In genomic region chr13:32838985-32839384, GRCh38 we compare ENCODE assay signal across 8 cellular contexts.
DNase-seq lines count a peak whose midpoint lies in the region; ATAC-seq, FAIRE-seq and TF ChIP-seq lines count a peak whose summit lies in the region.

No MANE protein-coding gene starts in this region.

- H3K36me3 Mint-ChIP-seq in activated T-cell treated with anti-CD3 and anti-CD28 coated beads, Interleukin-2, amount 50 U/mL, for 24 hours (ENCODE audit: low read depth) = no peaks in the 10 kb centered on the region

- peaks cover 15% of the 10 kb centered on the region for H3K4me1 Mint-ChIP-seq in activated T-cell treated with anti-CD3 and anti-CD28 coated beads, Interleukin-2, amount 50 U/mL, for 24 hours (ENCODE audit: low read depth)

- peaks cover 9% of the 10 kb centered on the region for H3K9me3 Mint-ChIP-seq in activated T-cell treated with anti-CD3 and anti-CD28 coated beads, Interleukin-2, amount 50 U/mL, for 24 hours

- no peak overlapping the region for H3K27ac Mint-ChIP-seq in activated T-cell treated with anti-CD3 and anti-CD28 coated beads, Interleukin-2, amount 50 U/mL, for 24 hours

- ATAC-seq in HG02884 (IDR thresholded peaks at IDR 0.05; ENCODE audit: unreplicated experiment) (peak; percentile 51), left lobe of liver (peak; percentile 98)

- no peaks in the 10 kb centered on the region for H3K27me3 Mint-ChIP-seq in activated T-cell treated with anti-CD3 and anti-CD28 coated beads, Interleukin-2, amount 50 U/mL, for 24 hours

- TF ChIP-seq CTCF in D721Med (IDR thresholded peaks at IDR 0.05; ENCODE audit: insufficient read depth, missing control alignments) = no peak

- H3K4me3 Mint-ChIP-seq in activated T-cell treated with anti-CD3 and anti-CD28 coated beads, Interleukin-2, amount 50 U/mL, for 24 hours = no peak overlapping the region

- no peak for FAIRE-seq in D721Med (lab: Jason Lieb, UNC)

- DNase-seq in NCI-H82 (lab: John Stamatoyannopoulos, UW) (peak; percentile 4), NCI-H82 treated with DMSO at 0.1 percent for 48 hours (lab: John Stamatoyannopoulos, UW; ENCODE audit: unreplicated experiment) (no peak), NCI-H69 (lab: John Stamatoyannopoulos, UW) (peak; percentile 92), left lobe of liver (ENCODE audit: low spot score) (no peak), D721Med (ENCODE audit: insufficient read length, low spot score) (no peak)
- DNase-seq in stimulated activated CD4-positive, alpha-beta T cell treated with anti-CD3 and anti-CD28 coated beads, Interleukin-15, amount 100 ng/mL, for 24 hours = no peak
- DNase-seq in activated T-cell treated with anti-CD3 and anti-CD28 coated beads, Interleukin-2, amount 50 U/mL, for 24 hours = no peak

Comparison
In these comparisons a context has a peak if more than half of its experiments do, and no peak if none do; other contexts are left out.
1. DNase-seq: peak in NCI-H82 (single experiment) and NCI-H69 (single experiment); none in NCI-H82 treated with DMSO at 0.1 percent for 48 hours (single experiment), left lobe of liver (single experiment), D721Med (single experiment), stimulated activated CD4-positive, alpha-beta T cell treated with anti-CD3 and anti-CD28 coated beads, Interleukin-15, amount 100 ng/mL, for 24 hours (single experiment) and activated T-cell treated with anti-CD3 and anti-CD28 coated beads, Interleukin-2, amount 50 U/mL, for 24 hours (single experiment).